Comparison of ENCODE assay signal across 18 cellular contexts in the genomic region with DNA sequence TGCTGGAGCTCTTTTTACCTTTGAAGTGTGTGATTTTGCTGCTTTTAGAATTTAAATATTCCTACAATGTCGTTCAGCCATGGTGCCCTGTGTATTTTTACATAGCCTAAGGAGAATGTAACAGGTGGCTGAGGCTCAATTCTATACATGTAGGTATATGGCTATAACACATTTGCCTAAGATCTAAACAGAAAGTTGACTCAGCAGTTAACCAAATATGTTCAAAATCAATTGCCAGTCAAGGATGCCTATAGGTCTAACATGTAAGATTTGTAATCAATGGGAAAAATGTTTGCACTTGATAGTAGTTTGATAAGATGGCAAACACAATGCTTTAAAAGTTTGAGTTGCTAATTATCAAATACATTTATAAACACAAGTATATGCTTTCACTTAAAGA.
"Had no signal": no experiment of that assay in that cellular context is flagged by ENCODE, and none has a peak within 500 bp of the region (broad histone marks: within the 10 kb centered on the region; RNA-seq: fewer than 3 reads in every experiment).

No MANE protein-coding gene starts in this region.

- H3K9me3 ChIP-seq: adrenal gland, gastrocnemius medialis, heart left ventricle, lower lobe of right lung, sigmoid colon had no signal

- H3K4me3 ChIP-seq: adrenal gland, cardiac muscle cell, dorsolateral prefrontal cortex, gastrocnemius medialis, heart left ventricle, lower lobe of right lung, sigmoid colon had no signal

- H3K27me3 ChIP-seq: adrenal gland, cardiac muscle cell, heart left ventricle, sigmoid colon had no signal

- H3K36me3 ChIP-seq: adrenal gland, cardiac muscle cell, gastrocnemius medialis, heart left ventricle, lower lobe of right lung, sigmoid colon, WERI-Rb-1 had no signal

- H3K27ac Mint-ChIP-seq: activated CD8-positive, alpha-beta T cell treated with anti-CD3 and anti-CD28 coated beads for 36 hours; mesothelial cell of epicardium; nephron progenitor cell had no signal

- H3K27ac ChIP-seq: adrenal gland, cardiac muscle cell, dorsolateral prefrontal cortex, gastrocnemius medialis, heart left ventricle, lower lobe of right lung, sigmoid colon, WERI-Rb-1 had no signal

- H3K4me3 Mint-ChIP-seq: activated CD8-positive, alpha-beta T cell treated with anti-CD3 and anti-CD28 coated beads for 36 hours; activated T-cell treated with anti-CD3 and anti-CD28 coated beads, Interleukin-2, amount 50 U/mL, for 4 hours; mesothelial cell of epicardium; nephron progenitor cell had no signal

- H3K9me3 Mint-ChIP-seq: activated CD8-positive, alpha-beta T cell treated with anti-CD3 and anti-CD28 coated beads for 36 hours; activated T-cell treated with anti-CD3 and anti-CD28 coated beads, Interleukin-2, amount 50 U/mL, for 4 hours; mesothelial cell of epicardium; nephron progenitor cell had no signal

- DNase-seq: activated CD4-positive, alpha-beta T cell treated with anti-CD3 and anti-CD28 coated beads for 4 hours; activated CD8-positive, alpha-beta T cell treated with anti-CD3 and anti-CD28 coated beads for 36 hours; activated effector memory CD4-positive, alpha-beta T cell treated with Interleukin-2 at 50 U/mL for 16 hours; activated naive CD4-positive, alpha-beta T cell treated with anti-CD3 and anti-CD28 coated beads, Interleukin-2, amount 50 U/mL, for 16 hours; activated T-cell treated with anti-CD3 and anti-CD28 coated beads, Interleukin-2, amount 50 U/mL, for 4 hours; adrenal gland; dorsolateral prefrontal cortex; erythroblast; gastrocnemius medialis; heart left ventricle; left colon; lower lobe of right lung; sigmoid colon; stimulated activated CD4-positive, alpha-beta T cell treated with anti-CD3 and anti-CD28 coated beads, Interleukin-2, amount 100 ng/mL, for 24 hours; WERI-Rb-1 had no signal

- H3K4me1 ChIP-seq: gastrocnemius medialis had no signal
